ENCODE assay signal across 22 cellular contexts in genomic region chr18:57603871-57604270, GRCh38. TPM values are rescaled to one million over a fixed set of nuclear protein-coding genes. Genes with fewer than 3 reads are reported as not detected.
DNase-seq lines count a peak whose midpoint lies in the region; ATAC-seq, FAIRE-seq and TF ChIP-seq lines count a peak whose summit lies in the region.
"Had no signal": no experiment of that assay in that cellular context is flagged by ENCODE, and none has a peak within 500 bp of the region (broad histone marks: within the 10 kb centered on the region; RNA-seq: fewer than 3 reads in every experiment).

No MANE protein-coding gene starts in this region.

- no peak overlapping the region for H3K4ac ChIP-seq in mesendoderm (ENCODE audit: low read depth, low read length)

- H3K9me3 ChIP-seq in HepG2 (ENCODE audit: low read length): no peaks in the 10 kb centered on the region
- H3K9me3 ChIP-seq in right lobe of liver: no peaks in the 10 kb centered on the region
- no peaks in the 10 kb centered on the region for H3K9me3 ChIP-seq in endodermal cell (ENCODE audit: control insufficient read depth, low read length)
- H3K9me3 ChIP-seq in breast epithelium: no peaks in the 10 kb centered on the region
- H3K9me3 ChIP-seq: BE2C, HAP-1 had no signal

- H3K4me1 ChIP-seq in HepG2 (ENCODE audit: insufficient read depth, low read length) (no peaks in the 10 kb centered on the region), right lobe of liver (no peaks in the 10 kb centered on the region), endodermal cell (ENCODE audit: control insufficient read depth, insufficient read depth, low read length) (peaks cover 15% of the 10 kb centered on the region), mesendoderm (ENCODE audit: control insufficient read depth, low read depth, low read length) (no peaks in the 10 kb centered on the region), breast epithelium (no peaks in the 10 kb centered on the region)
- H3K4me1 ChIP-seq: BE2C, HAP-1 had no signal

- no peak for TF ChIP-seq RAD21 in HepG2 (CRISPR knock-in tag; IDR thresholded peaks at IDR 0.05)

- TF ChIP-seq CTCF in HepG2 (CRISPR knock-in tag; IDR thresholded peaks at IDR 0.05) (no peak), right lobe of liver (IDR thresholded peaks at IDR 0.05) (no peak), endodermal cell (conservative IDR thresholded peaks at IDR 0.05) (no peak), breast epithelium (IDR thresholded peaks at IDR 0.05) (no peak)

- intact Hi-C loops in HepG2 (cut with micrococcal nuclease; ENCODE audit: unreplicated experiment): no loop called here
- intact Hi-C loops in right lobe of liver (cut with DNase I): no loop called here
- intact Hi-C loops in breast epithelium (cut with DNase I; ENCODE audit: low total_unique reads): no loop called here

- H3K4me3 Mint-ChIP-seq in endodermal cell: no peak overlapping the region
- H3K4me3 Mint-ChIP-seq: CD8-positive, alpha-beta memory T cell had no signal

- peak overlapping the region; percentile 44 for H3K27ac Mint-ChIP-seq in endodermal cell

- H2BK120ac ChIP-seq in mesendoderm (ENCODE audit: low read depth, low read length): no peak overlapping the region

- H3K23ac ChIP-seq in mesendoderm (ENCODE audit: low read length): no peak overlapping the region

- no peak overlapping the region for H4K5ac ChIP-seq in mesendoderm (ENCODE audit: low read length)

- H2AK5ac ChIP-seq in mesendoderm (ENCODE audit: low read length): no peak overlapping the region

- peaks cover 80% of the 10 kb centered on the region for H3K36me3 Mint-ChIP-seq in endodermal cell (ENCODE audit: low read depth)

- H3K79me2 ChIP-seq in HepG2 (ENCODE audit: insufficient read depth, low read length) (no peaks in the 10 kb centered on the region), mesendoderm (ENCODE audit: control insufficient read depth, insufficient read depth, low read length) (no peaks in the 10 kb centered on the region)

- H3K79me1 ChIP-seq in mesendoderm (ENCODE audit: low read length): no peaks in the 10 kb centered on the region

- H3K27me3 ChIP-seq in HepG2 (ENCODE audit: control insufficient read depth in 1 of 2, insufficient read depth in 2 of 2, low read length in 2 of 2) (no peaks in the 10 kb centered on the region), right lobe of liver (no peaks in the 10 kb centered on the region), endodermal cell (ENCODE audit: control insufficient read depth, insufficient read depth, low read length, poor library complexity, severe bottlenecking) (no peaks in the 10 kb centered on the region), mesendoderm (ENCODE audit: insufficient read depth, low read length, poor library complexity) (no peaks in the 10 kb centered on the region), breast epithelium (no peaks in the 10 kb centered on the region)
- H3K27me3 ChIP-seq: BE2C had no signal

- H4K8ac ChIP-seq in mesendoderm (ENCODE audit: low read depth, low read length): no peak overlapping the region

- H3K4me2 ChIP-seq in HepG2 (ENCODE audit: low read depth, low read length): no peak overlapping the region
- no peak overlapping the region for H3K4me2 ChIP-seq in mesendoderm (ENCODE audit: low read length)

- TF ChIP-seq EP300 in HepG2 (IDR thresholded peaks at IDR 0.05; ENCODE audit: low read depth in 2 of 2, low read length in 2 of 2) (no peak), HepG2 (CRISPR knock-in tag; IDR thresholded peaks at IDR 0.05; ENCODE audit: borderline replicate concordance) (no peak)

- H3K27me3 Mint-ChIP-seq in endodermal cell (ENCODE audit: insufficient read depth): no peaks in the 10 kb centered on the region
- H3K27me3 Mint-ChIP-seq: CD4-positive, CD25-positive, alpha-beta regulatory T cell; CD8-positive, alpha-beta memory T cell had no signal

- FAIRE-seq in HepG2 (lab: Jason Lieb, UNC): no peak
- FAIRE-seq: GM12891, GM19239 had no signal

- peaks cover 12% of the 10 kb centered on the region for H3K4me1 Mint-ChIP-seq in endodermal cell
- H3K4me1 Mint-ChIP-seq: CD4-positive, CD25-positive, alpha-beta regulatory T cell; CD8-positive, alpha-beta memory T cell had no signal

- CTCF ChIA-PET in HepG2 (lab: Yijun Ruan, JAX; ENCODE audit: low intra/inter-chr PET ratio, low total read pairs): no interaction called here

- POLR2A ChIA-PET in HepG2 (lab: Yijun Ruan, JAX): interaction anchor here (2.0 kb wide), 1 partner anchor 18 kb away, joined by 5 read pairs; the partner anchor contains the start of gene NARS1

- 100% methylated on average over 1 of the region's 1 CpG for WGBS in HepG2 (ENCODE audit: low lambda C conversion rate)
- WGBS in right lobe of liver (ENCODE audit: insufficient coverage, low coverage, low lambda C conversion rate, missing lambda C conversion rate): 75% methylated on average over 1 of the region's 1 CpG
- 77% methylated on average over 1 of the region's 1 CpG; no CpG with 5 or more reads in 1 of the 2 experiments for WGBS in endodermal cell (ENCODE audit: insufficient coverage in 1 of 2, insufficient read length in 1 of 2), 2 experiments
- WGBS in mesendoderm (ENCODE audit: extremely low coverage, insufficient coverage, low lambda C conversion rate): no CpG with 5 or more reads among the region's 1 CpG

- H3K18ac ChIP-seq in mesendoderm (ENCODE audit: low read length): no peak overlapping the region

- H3K9me3 Mint-ChIP-seq in endodermal cell: no peaks in the 10 kb centered on the region
- H3K9me3 Mint-ChIP-seq: CD4-positive, CD25-positive, alpha-beta regulatory T cell; CD8-positive, alpha-beta memory T cell had no signal

- H2BK5ac ChIP-seq in mesendoderm (ENCODE audit: low read length): no peak overlapping the region

- no peak overlapping the region for H2AFZ ChIP-seq in HepG2 (ENCODE audit: low read length)
- H2AFZ ChIP-seq: GM23248 had no signal

- H2BK15ac ChIP-seq in mesendoderm (replicated peaks; ENCODE audit: low read depth): no peak overlapping the region

- H3K36me3 ChIP-seq in HepG2 (replicated peaks in 1 of 2; ENCODE audit: control insufficient read depth in 1 of 2, insufficient read depth in 2 of 2, low read length in 2 of 2) (peaks cover 31 to 78% of the 10 kb centered on the region in 2 experiments), right lobe of liver (peaks cover 0 to 91% (median 49%) of the 10 kb centered on the region in 4 donors), endodermal cell (ENCODE audit: control insufficient read depth, insufficient read depth, low read length) (peaks cover 89% of the 10 kb centered on the region), mesendoderm (ENCODE audit: control insufficient read depth, insufficient read depth, low read length) (peaks cover 19% of the 10 kb centered on the region), breast epithelium (no peaks in the 10 kb centered on the region)

- H3K56ac ChIP-seq in mesendoderm (ENCODE audit: low read length): no peak overlapping the region

- TF ChIP-seq POLR2A in HepG2 (IDR thresholded peaks at IDR 0.05; ENCODE audit: insufficient read depth in 1 of 2, low read depth in 2 of 2, low read length in 2 of 2): no peak
- TF ChIP-seq POLR2A in right lobe of liver (IDR thresholded peaks at IDR 0.05): no peak
- no peak for TF ChIP-seq POLR2A in breast epithelium (IDR thresholded peaks at IDR 0.05)

- H4K20me1 ChIP-seq in HepG2 (ENCODE audit: insufficient read depth, low read length): no peaks in the 10 kb centered on the region

- DNase-seq in HepG2 (ENCODE audit: low spot score) (no peak), right lobe of liver (no peak), endodermal cell (no peak), mesendoderm (peak; percentile 31), GF-D8 (lab: John Stamatoyannopoulos, UW) (no peak), breast epithelium (ENCODE audit: low spot score in 2 of 2) (no peak)
- DNase-seq: BE2C; C1 segment of cervical spinal cord; CD4-positive, CD25-positive, alpha-beta regulatory T cell; CD8-positive, alpha-beta memory T cell; COR-L47; DMS 273 treated with DMSO at 0.1 percent for 48 hours; DMS53; DND-41; EL; GM23248; IMR-90 had no signal

- in situ Hi-C loops in HepG2 (cut with HindIII; ENCODE audit: extremely low pct_ligation_motif_present, low pct_unique_long_range_greater_than_20kb): no loop called here

- no peak overlapping the region for H3K27ac ChIP-seq in HepG2 (ENCODE audit: extremely low read length, insufficient read depth, low read length)
- no peak overlapping the region for H3K27ac ChIP-seq in right lobe of liver
- H3K27ac ChIP-seq in endodermal cell (ENCODE audit: low read depth, low read length): no peak overlapping the region
- H3K27ac ChIP-seq in mesendoderm (ENCODE audit: low read depth, low read length): no peak overlapping the region
- H3K27ac ChIP-seq in breast epithelium: no peak overlapping the region
- H3K27ac ChIP-seq: GM23248, HL-60 had no signal

- ATAC-seq in HepG2 (no peak), right lobe of liver (no peak), GM21786 (IDR thresholded peaks at IDR 0.05; ENCODE audit: unreplicated experiment) (no peak)

- TSS peak; percentile 6 for BruUV-seq in HepG2 (replicated peaks; lab: Mats Ljungman, UMichigan)

- H3K9ac ChIP-seq in HepG2 (ENCODE audit: insufficient read depth, low read depth, low read length) (no peak overlapping the region), endodermal cell (ENCODE audit: extremely low read depth, low read length, poor library complexity, severe bottlenecking) (no peak overlapping the region), mesendoderm (ENCODE audit: low read length) (no peak overlapping the region)
- H3K9ac ChIP-seq: GM23248 had no signal

- H3K4me3 ChIP-seq in HepG2 (replicated peaks in 1 of 3; ENCODE audit: insufficient read depth in 1 of 3, low read depth in 2 of 3, low read length in 3 of 3) (no peak overlapping the region), right lobe of liver (no peak overlapping the region), endodermal cell (ENCODE audit: low read length) (no peak overlapping the region), mesendoderm (ENCODE audit: low read length) (no peak overlapping the region), breast epithelium (no peak overlapping the region)
- H3K4me3 ChIP-seq: GM23248, HAP-1 had no signal

RNA-seq across cellular contexts. Expression of gene FECH, which starts 17.4 kb away (rescaled TPM):
- 21.9 and 29.1 TPM in 2 replicates for total RNA-seq in HepG2 (2016; rRNA removed; fragmentation: Illumina TruSeq; extraction: Trizol)
- total RNA-seq in HepG2 (2016; cell fraction: cytosol; rRNA removed; fragmentation: Illumina TruSeq; extraction: Trizol; ENCODE audit: low read depth): 2.8 and 3.2 TPM in 2 replicates
- total RNA-seq in HepG2 (2016; cell fraction: insoluble cytoplasmic fraction; rRNA removed; fragmentation: Illumina TruSeq; extraction: Trizol): 23.3 and 28.6 TPM in 2 replicates
- 9.2 and 9.7 TPM in 2 replicates for total RNA-seq in HepG2 (2016; cell fraction: membrane; rRNA removed; fragmentation: Illumina TruSeq; extraction: Trizol)
- 10.9 and 11.0 TPM in 2 replicates for total RNA-seq in HepG2 (2016; cell fraction: nucleus; rRNA removed; fragmentation: Illumina TruSeq; extraction: Trizol)
- 14.7 and 16.4 TPM in 2 replicates for polyA plus RNA-seq in HepG2 (2011; rRNA removed)
- polyA plus RNA-seq in HepG2 (2011; cell fraction: cytosol; rRNA removed): 14.1 and 16.3 TPM in 2 replicates
- polyA plus RNA-seq in HepG2 (2011; cell fraction: nucleus; rRNA removed): 5.4 and 9.2 TPM in 2 replicates
- polyA plus RNA-seq in HepG2 (2012): 10.4 and 11.0 TPM in 2 replicates
- 2.7 and 3.8 TPM in 2 replicates for polyA plus RNA-seq in HepG2 (2016; cell fraction: cytosol; fragmentation: Illumina TruSeq; extraction: Trizol; ENCODE audit: low read depth)
- 26.1 and 27.9 TPM in 2 replicates for polyA plus RNA-seq in HepG2 (2016; cell fraction: insoluble cytoplasmic fraction; fragmentation: Illumina TruSeq; extraction: Trizol; ENCODE audit: low read depth)
- polyA plus RNA-seq in HepG2 (2016; cell fraction: membrane; fragmentation: Illumina TruSeq; extraction: Trizol; ENCODE audit: low read depth): 7.3 and 7.4 TPM in 2 replicates
- polyA plus RNA-seq in HepG2 (2016; cell fraction: nucleus; fragmentation: Illumina TruSeq; extraction: Trizol; ENCODE audit: insufficient read depth, low read depth): 16.2 and 16.7 TPM in 2 replicates
- polyA minus RNA-seq in HepG2 (2011; rRNA and poly(A)+ RNA removed; ENCODE audit: low replicate concordance): 15.9 and 39.3 TPM in 2 replicates
- 12.3 and 14.0 TPM in 2 replicates for polyA minus RNA-seq in HepG2 (2011; cell fraction: cytosol; rRNA and poly(A)+ RNA removed)
- 8.2 and 9.6 TPM in 2 replicates for polyA minus RNA-seq in HepG2 (2011; cell fraction: nucleus; rRNA and poly(A)+ RNA removed)
- total RNA-seq in right lobe of liver: 10 to 100 TPM; 30.1 to 73.9 (median 38.7) TPM
- 10 to 100 TPM; 27.6 to 31.7 TPM for total RNA-seq in endodermal cell
- polyA plus RNA-seq in endodermal cell (2013, experiment 1 of 2): 18.6 TPM
- 15.6 TPM for polyA plus RNA-seq in endodermal cell (2013, experiment 2 of 2)
- polyA plus RNA-seq in mesendoderm (2013, experiment 1 of 2): 27.2 TPM
- polyA plus RNA-seq in mesendoderm (2013, experiment 2 of 2): 26.7 TPM
- total RNA-seq in breast epithelium: 10 to 100 TPM; 31.1 to 40.2 (median 37.3) TPM

RNA-seq across cellular contexts. Expression of gene NARS1, which starts 17.8 kb away (rescaled TPM):
- 200 and 292 TPM in 2 replicates for total RNA-seq in HepG2 (2016; rRNA removed; fragmentation: Illumina TruSeq; extraction: Trizol)
- total RNA-seq in HepG2 (2016; cell fraction: cytosol; rRNA removed; fragmentation: Illumina TruSeq; extraction: Trizol; ENCODE audit: low read depth): 18.6 and 19.7 TPM in 2 replicates
- total RNA-seq in HepG2 (2016; cell fraction: insoluble cytoplasmic fraction; rRNA removed; fragmentation: Illumina TruSeq; extraction: Trizol): 204 and 283 TPM in 2 replicates
- total RNA-seq in HepG2 (2016; cell fraction: membrane; rRNA removed; fragmentation: Illumina TruSeq; extraction: Trizol): 24.0 and 28.8 TPM in 2 replicates
- 132 and 136 TPM in 2 replicates for total RNA-seq in HepG2 (2016; cell fraction: nucleus; rRNA removed; fragmentation: Illumina TruSeq; extraction: Trizol)
- polyA plus RNA-seq in HepG2 (2011; rRNA removed): 130 and 144 TPM in 2 replicates
- polyA plus RNA-seq in HepG2 (2011; cell fraction: cytosol; rRNA removed): 67.4 and 109 TPM in 2 replicates
- 162 and 209 TPM in 2 replicates for polyA plus RNA-seq in HepG2 (2011; cell fraction: nucleus; rRNA removed)
- 127 and 139 TPM in 2 replicates for polyA plus RNA-seq in HepG2 (2012)
- polyA plus RNA-seq in HepG2 (2016; cell fraction: cytosol; fragmentation: Illumina TruSeq; extraction: Trizol; ENCODE audit: low read depth): 4.7 and 5.7 TPM in 2 replicates
- polyA plus RNA-seq in HepG2 (2016; cell fraction: insoluble cytoplasmic fraction; fragmentation: Illumina TruSeq; extraction: Trizol; ENCODE audit: low read depth): 225 and 239 TPM in 2 replicates
- 14.0 and 17.6 TPM in 2 replicates for polyA plus RNA-seq in HepG2 (2016; cell fraction: membrane; fragmentation: Illumina TruSeq; extraction: Trizol; ENCODE audit: low read depth)
- 191 and 197 TPM in 2 replicates for polyA plus RNA-seq in HepG2 (2016; cell fraction: nucleus; fragmentation: Illumina TruSeq; extraction: Trizol; ENCODE audit: insufficient read depth, low read depth)
- polyA minus RNA-seq in HepG2 (2011; rRNA and poly(A)+ RNA removed; ENCODE audit: low replicate concordance): 110 and 175 TPM in 2 replicates
- polyA minus RNA-seq in HepG2 (2011; cell fraction: cytosol; rRNA and poly(A)+ RNA removed): 104 and 117 TPM in 2 replicates
- polyA minus RNA-seq in HepG2 (2011; cell fraction: nucleus; rRNA and poly(A)+ RNA removed): 174 and 191 TPM in 2 replicates
- 10 to 100 TPM; 38.5 to 99.2 (median 41.1) TPM for total RNA-seq in right lobe of liver
- total RNA-seq in endodermal cell: 100 to 1,000 TPM; 118 to 134 TPM
- 109 TPM for polyA plus RNA-seq in endodermal cell (2013, experiment 1 of 2)
- 91.7 TPM for polyA plus RNA-seq in endodermal cell (2013, experiment 2 of 2)
- 162 TPM for polyA plus RNA-seq in mesendoderm (2013, experiment 1 of 2)
- 150 TPM for polyA plus RNA-seq in mesendoderm (2013, experiment 2 of 2)
- 100 to 1,000 TPM; 134 to 135 (median 135) TPM for total RNA-seq in breast epithelium
